Comparison of ENCODE assay signal across 26 cellular contexts in the genomic region with DNA sequence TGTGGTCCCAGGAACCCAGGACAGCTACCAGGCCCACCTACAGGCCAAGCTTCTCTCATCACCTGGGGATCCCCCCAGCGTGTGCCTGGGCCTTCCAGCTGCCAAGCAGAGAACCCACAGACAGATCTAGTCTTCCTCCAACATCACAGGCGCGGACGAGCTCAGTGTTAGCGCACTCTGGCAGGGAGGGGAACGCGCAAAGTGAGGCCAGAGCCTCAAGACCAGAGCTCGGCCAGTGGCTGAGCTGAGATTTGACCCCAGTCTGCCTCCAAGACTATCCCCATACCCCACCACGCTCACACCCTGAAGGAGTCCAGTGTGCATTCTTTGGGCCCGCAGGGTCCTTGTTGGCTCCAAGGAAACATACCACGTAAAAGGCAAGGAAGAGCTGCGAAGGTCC. TPM values are rescaled to one million over a fixed set of nuclear protein-coding genes. Genes with fewer than 3 reads are reported as not detected.
DNase-seq lines count a peak whose midpoint lies in the region; ATAC-seq, FAIRE-seq and TF ChIP-seq lines count a peak whose summit lies in the region.
"Had no signal": no experiment of that assay in that cellular context is flagged by ENCODE, and none has a peak within 500 bp of the region (broad histone marks: within the 10 kb centered on the region; RNA-seq: fewer than 3 reads in every experiment).

No MANE protein-coding gene starts in this region.

- POLR2A ChIA-PET in IMR-90 (lab: Charles Lee; ENCODE audit: unreplicated experiment) = interaction anchor here (0.7 kb wide), 1 partner anchor 79 kb away, joined by 3 read pairs; no protein-coding TSS in a partner anchor

- intact Hi-C loops in Right ventricle myocardium superior (cut with DNase I) = loop anchor here (5.0 kb wide), 1 partner anchor 109 kb away; no protein-coding TSS in a partner anchor
- intact Hi-C loops in left ventricle myocardium superior (cut with micrococcal nuclease) = no loop called here
- intact Hi-C loops in IMR-90 (cut with micrococcal nuclease) = loop anchor here (10.0 kb wide), 1 partner anchor 397 kb away; no protein-coding TSS in a partner anchor
- intact Hi-C loops in upper lobe of right lung (cut with DNase I) = loop anchor here (10.0 kb wide), 1 partner anchor 107 kb away; no protein-coding TSS in a partner anchor

- dilution Hi-C loops in IMR-90 (cut with HindIII; ENCODE audit: low sequenced_read_pairs, unreplicated experiment) = loop anchor here (25.0 kb wide), 1 partner anchor 104 kb away; no protein-coding TSS in a partner anchor

- H2AK9ac ChIP-seq in IMR-90 (replicated peaks; ENCODE audit: low read depth, low read length, poor library complexity) = no peak overlapping the region

- in situ Hi-C loops in IMR-90 (cut with MboI; ENCODE audit: low sequenced_read_pairs) = loop anchor here (5.0 kb wide), 1 partner anchor 109 kb away; no protein-coding TSS in a partner anchor

- H2BK120ac ChIP-seq in IMR-90 (ENCODE audit: low read depth, low read length) = no peak overlapping the region

- H3K9me3 Mint-ChIP-seq in nephron progenitor cell = no peaks in the 10 kb centered on the region
- H3K9me3 Mint-ChIP-seq: central memory CD8-positive, alpha-beta T cell; stimulated activated naive CD8-positive, alpha-beta T cell treated with anti-CD3 and anti-CD28 coated beads, Interleukin-15, Interleukin-2, amounts not matched to agents 100 ng/mL and 50 ng/mL, for 24 hours had no signal

- H3K27me3 ChIP-seq in IMR-90 (ENCODE audit: control insufficient read depth, insufficient read depth, low read length) (no peaks in the 10 kb centered on the region), upper lobe of right lung (no peaks in the 10 kb centered on the region)

- H3K27ac Mint-ChIP-seq in nephron progenitor cell = peak overlapping the region; percentile 85
- H3K27ac Mint-ChIP-seq: stimulated activated naive CD8-positive, alpha-beta T cell treated with anti-CD3 and anti-CD28 coated beads, Interleukin-15, Interleukin-2, amounts not matched to agents 100 ng/mL and 50 ng/mL, for 24 hours had no signal

- 100% methylated on average over 2 of the region's 12 CpGs; no CpG with 5 or more reads in 1 of the 2 experiments for WGBS in IMR-90 (ENCODE audit: extremely low coverage in 2 of 2, insufficient read length in 1 of 2), 2 experiments

- H2BK20ac ChIP-seq in IMR-90 (ENCODE audit: low read depth, low read length) = no peak overlapping the region

- no peak overlapping the region; the same call in 1 of the 2 replicates for H3K14ac ChIP-seq in IMR-90 (replicated peaks; ENCODE audit: low read depth, low read length)

- no peak overlapping the region for H2BK15ac ChIP-seq in IMR-90 (ENCODE audit: low read depth, low read length)

- H3K18ac ChIP-seq in IMR-90 (ENCODE audit: low read depth, low read length) = no peak overlapping the region

- H3K4me1 Mint-ChIP-seq in nephron progenitor cell = peaks cover 74% of the 10 kb centered on the region

- DNase-seq in Right ventricle myocardium superior (peak; percentile 20), left ventricle myocardium superior (no peak), IMR-90 (no peak), nephron progenitor cell (no peak), upper lobe of right lung (peak; percentile 49), GM12891 (ENCODE audit: insufficient read length, low spot score) (no peak)
- DNase-seq: ACHN; activated gamma-delta T cell treated with Interleukin-2 at 50 U/mL for 16 hours; amygdala; GM23248; mucosa of descending colon; NCI-H1105; NCI-H2081; NCI-H446 treated with DMSO at 0.1 percent for 48 hours; NK-92 treated with Interleukin-12 subunit alpha and Interleukin-12 subunit beta, amount 100 ng/mL, for 24 hours; occipital lobe; RPMI8226 had no signal

- H3K23ac ChIP-seq in IMR-90 (ENCODE audit: low read depth, low read length) = 0 out of 2 replicates have a peak overlapping the region, but pooled peaks have one; percentile 28

- H2AK5ac ChIP-seq in IMR-90 (ENCODE audit: low read depth, low read length) = no peak overlapping the region

- no peak overlapping the region for H2AFZ ChIP-seq in IMR-90 (replicated peaks; ENCODE audit: low read length, poor library complexity)
- H2AFZ ChIP-seq: GM23248 had no signal

- H3K4me1 ChIP-seq in IMR-90 (ENCODE audit: control insufficient read depth, insufficient read depth, low read length) = peaks cover 29% of the 10 kb centered on the region
- peaks cover 21% of the 10 kb centered on the region for H3K4me1 ChIP-seq in upper lobe of right lung

- peaks cover 33% of the 10 kb centered on the region for H3K9me1 ChIP-seq in IMR-90 (ENCODE audit: insufficient read depth, low read length)

- H3K27me3 Mint-ChIP-seq in nephron progenitor cell (ENCODE audit: low read depth, poor library complexity) = peaks cover 3% of the 10 kb centered on the region
- H3K27me3 Mint-ChIP-seq: central memory CD8-positive, alpha-beta T cell; stimulated activated naive CD8-positive, alpha-beta T cell treated with anti-CD3 and anti-CD28 coated beads, Interleukin-15, Interleukin-2, amounts not matched to agents 100 ng/mL and 50 ng/mL, for 24 hours had no signal

- peaks cover 60% of the 10 kb centered on the region for H3K36me3 ChIP-seq in IMR-90 (ENCODE audit: control insufficient read depth, insufficient read depth, low read length)
- H3K36me3 ChIP-seq in upper lobe of right lung = peaks cover 29% of the 10 kb centered on the region

- no peak overlapping the region for H4K8ac ChIP-seq in IMR-90 (ENCODE audit: low read depth in 2 of 2, low read length in 2 of 2)

- no peak overlapping the region for H2BK5ac ChIP-seq in IMR-90 (ENCODE audit: low read depth, low read length, poor library complexity, severe bottlenecking)

- no peak overlapping the region for H3K4me3 ChIP-seq in IMR-90 (ENCODE audit: insufficient read depth, low read depth, low read length)
- no peak overlapping the region for H3K4me3 ChIP-seq in upper lobe of right lung
- H3K4me3 ChIP-seq: GM23248, mucosa of descending colon had no signal

- peaks cover 45% of the 10 kb centered on the region for H3K36me3 Mint-ChIP-seq in nephron progenitor cell (ENCODE audit: low read depth)

- ATAC-seq in Right ventricle myocardium superior (ENCODE audit: poor library complexity) (no peak), left ventricle myocardium superior (no peak), IMR-90 (ENCODE audit: low read depth) (no peak), upper lobe of right lung (no peak), GM19452 (IDR thresholded peaks at IDR 0.05; ENCODE audit: unreplicated experiment) (no peak), HG03460 (IDR thresholded peaks at IDR 0.05; ENCODE audit: unreplicated experiment) (no peak)
- ATAC-seq: left lobe of liver, mucosa of descending colon, sciatic nerve had no signal

- peak overlapping the region; percentile 16; the same call in 1 of the 2 replicates for H3K4ac ChIP-seq in IMR-90 (ENCODE audit: low read depth, low read length)

- CTCF ChIA-PET in IMR-90 (lab: Yijun Ruan, JAX) = interaction anchor here (1.0 kb wide), 1 partner anchor 109 kb away, joined by 3 read pairs; no protein-coding TSS in a partner anchor

- H4K5ac ChIP-seq in IMR-90 (ENCODE audit: low read depth, low read length) = no peak overlapping the region

- no peak overlapping the region for H4K91ac ChIP-seq in IMR-90 (ENCODE audit: insufficient read depth, low read depth, low read length)

- H3K56ac ChIP-seq in IMR-90 (ENCODE audit: extremely low read depth, insufficient read depth, low read length) = no peak overlapping the region

- H3K4me3 Mint-ChIP-seq in nephron progenitor cell = peak overlapping the region; percentile 54
- H3K4me3 Mint-ChIP-seq: central memory CD8-positive, alpha-beta T cell; stimulated activated naive CD8-positive, alpha-beta T cell treated with anti-CD3 and anti-CD28 coated beads, Interleukin-15, Interleukin-2, amounts not matched to agents 100 ng/mL and 50 ng/mL, for 24 hours had no signal

- no peak for TF ChIP-seq RAD21 in IMR-90 (IDR thresholded peaks at IDR 0.05; ENCODE audit: low read length)

- H3K9me3 ChIP-seq in IMR-90 (ENCODE audit: control insufficient read depth, insufficient read depth, low read length) (no peaks in the 10 kb centered on the region), upper lobe of right lung (no peaks in the 10 kb centered on the region)
- H3K9me3 ChIP-seq: mucosa of descending colon had no signal

- H3K27ac ChIP-seq in IMR-90 (ENCODE audit: insufficient read depth, low read length) (no peak overlapping the region), upper lobe of right lung (no peak overlapping the region)
- H3K27ac ChIP-seq: GM23248 had no signal

- no peak for FAIRE-seq in GM12891 (lab: Jason Lieb, UNC)
- FAIRE-seq: HTR-8/SVneo, TTC549, urothelium cell line had no signal

- H3K9ac ChIP-seq in IMR-90 (ENCODE audit: low read depth, low read length) = no peak overlapping the region
- H3K9ac ChIP-seq: GM23248 had no signal

- no TSS peak for BruUV-seq in IMR-90 (replicated peaks; lab: Mats Ljungman, UMichigan)

- no peak for TF ChIP-seq CTCF in IMR-90 (conservative IDR thresholded peaks at IDR 0.05; ENCODE audit: low read depth, low read length)
- TF ChIP-seq CTCF in nephron progenitor cell (IDR thresholded peaks at IDR 0.05) = no peak
- no peak for TF ChIP-seq CTCF in upper lobe of right lung (IDR thresholded peaks at IDR 0.05)

- H3K79me1 ChIP-seq in IMR-90 (ENCODE audit: low read depth in 1 of 2, low read length in 2 of 2) = peaks cover 29 to 92% of the 10 kb centered on the region in 2 experiments; a peak in 3 of 4 replicates

- H3K4me2 ChIP-seq in IMR-90 (ENCODE audit: low read depth, low read length) = no peak overlapping the region

- no peak for TF ChIP-seq POLR2A in IMR-90 (IDR thresholded peaks at IDR 0.05; ENCODE audit: low read depth, low read length)
- no peak for TF ChIP-seq POLR2A in GM12891 (IDR thresholded peaks at IDR 0.05; ENCODE audit: low read depth, low read length)

- H4K20me1 ChIP-seq in IMR-90 (ENCODE audit: insufficient read depth, low read length) = peaks cover 79% of the 10 kb centered on the region

TF ChIP-seq in IMR-90, 13 proteins besides CTCF, POLR2A, EP300 and RAD21 (continues in another document):
- no peak for TF ChIP-seq NFE2L2 (IDR thresholded peaks at IDR 0.05; ENCODE audit: low read depth, low read length)

TF ChIP-seq in GM12891, 5 proteins besides CTCF, POLR2A, EP300 and RAD21 (continues in another document):
- TF ChIP-seq TAF1 (IDR thresholded peaks at IDR 0.05; ENCODE audit: low read depth, low read length) = no peak
- TF ChIP-seq SPI1 (IDR thresholded peaks at IDR 0.05; ENCODE audit: low read depth, low read length) = no peak

RNA-seq across cellular contexts. Expression of a gene that starts 5.1 kb away (rescaled TPM):
- total RNA-seq in Right ventricle myocardium superior (290 TPM), left ventricle myocardium superior (322 TPM), IMR-90 (2012; rRNA removed) (201 and 232 TPM in 2 replicates), upper lobe of right lung (168 TPM)
- polyA plus RNA-seq in IMR-90 (2012; rRNA removed) = 1,813 and 1,912 TPM in 2 replicates
- polyA plus RNA-seq in IMR-90 (2012; cell fraction: cytosol; rRNA removed) = 1,025 and 2,261 TPM in 2 replicates
- 2,334 and 3,578 TPM in 2 replicates for polyA plus RNA-seq in IMR-90 (2012; cell fraction: nucleus; rRNA removed; ENCODE audit: low replicate concordance)
- polyA plus RNA-seq in GM12891 (2012; ENCODE audit: low read depth, missing spikeins) = 0.69 TPM

RNA-seq across cellular contexts. Expression of a gene that starts 12.8 kb away (rescaled TPM):
- total RNA-seq in Right ventricle myocardium superior = 2.0 TPM
- total RNA-seq in left ventricle myocardium superior = 2.0 TPM
- total RNA-seq in IMR-90 (2012; rRNA removed) = 4.4 and 5.9 TPM in 2 replicates
- polyA plus RNA-seq in IMR-90 (2012; rRNA removed) = 28.6 and 30.8 TPM in 2 replicates
- 22.4 and 24.0 TPM in 2 replicates for polyA plus RNA-seq in IMR-90 (2012; cell fraction: cytosol; rRNA removed)
- 247 and 404 TPM in 2 replicates for polyA plus RNA-seq in IMR-90 (2012; cell fraction: nucleus; rRNA removed; ENCODE audit: low replicate concordance)
- total RNA-seq in upper lobe of right lung = 4.6 TPM
- polyA plus RNA-seq in GM12891 (2012; ENCODE audit: low read depth, missing spikeins) = 0.87 TPM

Comparison
In these comparisons a context has a peak if more than half of its experiments do, and no peak if none do; other contexts are left out.
1. DNase-seq: peak in Right ventricle myocardium superior (single experiment) and upper lobe of right lung (single experiment); none in left ventricle myocardium superior (single experiment), IMR-90 (single experiment), nephron progenitor cell (single experiment) and GM12891 (single experiment).